ENCODE assay signal across 34 cellular contexts in the genomic region with DNA sequence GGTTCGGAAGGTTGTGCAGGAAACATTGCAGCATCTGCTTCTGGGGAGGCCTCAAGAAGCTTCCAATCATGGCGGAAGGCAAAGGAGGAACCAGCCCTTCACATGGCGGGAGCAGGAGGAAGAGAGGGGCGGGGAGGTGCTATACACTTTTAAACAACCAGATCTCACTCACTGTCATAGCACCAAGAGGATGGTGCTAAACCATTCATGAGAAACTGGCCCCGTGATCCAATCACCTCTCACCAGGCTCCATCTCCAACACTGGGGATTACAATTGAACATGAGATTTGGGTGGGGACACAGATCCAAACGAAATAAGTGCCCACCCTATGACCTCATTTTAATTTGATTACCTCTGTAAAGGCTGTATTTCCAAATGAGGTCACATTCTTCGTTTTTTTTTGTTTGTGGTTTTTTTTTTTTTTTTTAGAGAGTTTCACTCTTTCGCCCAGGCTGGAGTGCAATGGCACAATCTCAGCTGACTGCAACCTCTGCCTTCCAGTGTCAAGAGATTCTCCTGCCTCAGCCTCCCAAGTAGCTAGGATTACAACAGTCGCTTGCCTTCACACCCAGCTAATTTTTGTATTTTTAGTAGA. TPM values are rescaled to one million over a fixed set of nuclear protein-coding genes. Genes with fewer than 3 reads are reported as not detected.
DNase-seq lines count a peak whose midpoint lies in the region; ATAC-seq, FAIRE-seq and TF ChIP-seq lines count a peak whose summit lies in the region.
"Had no signal": no experiment of that assay in that cellular context is flagged by ENCODE, and none has a peak within 500 bp of the region (broad histone marks: within the 10 kb centered on the region; RNA-seq: fewer than 3 reads in every experiment).

No MANE protein-coding gene starts in this region.

- CTCF ChIA-PET in CD4-positive, alpha-beta T cell (lab: Charles Lee), result interaction anchor here (0.7 to 1.2 kb wide), 2 partner anchors 136 to 1313 kb away, joined by 4 to 5 read pairs; no protein-coding TSS in a partner anchor
- CTCF ChIA-PET in HEK293T (lab: Yijun Ruan, JAX), result no interaction called here

- H3K36me3 ChIP-seq in smooth muscle cell (ENCODE audit: low read depth) (no peaks in the 10 kb centered on the region), pancreas (no peaks in the 10 kb centered on the region)
- H3K36me3 ChIP-seq: BLaER1, left lung, neutrophil, spleen, thyroid gland had no signal

- POLR2A ChIA-PET in CD4-positive, alpha-beta T cell (lab: Charles Lee), result interaction anchor here (0.7 to 1.2 kb wide), 3 partner anchors 24 to 35 kb away, joined by 3 read pairs; no protein-coding TSS in a partner anchor
- POLR2A ChIA-PET in HEK293T (lab: Yijun Ruan, JAX), result no interaction called here

- H3K27ac ChIP-seq in CD4-positive, alpha-beta T cell (ENCODE audit: low read depth, low read length), result no peak overlapping the region
- H3K27ac ChIP-seq in smooth muscle cell (ENCODE audit: low read depth) (no peak overlapping the region), pancreas (no peak overlapping the region)
- H3K27ac ChIP-seq: BLaER1, coronary artery, GM23248, left lung, neutrophil, PC-9, thyroid gland had no signal

- no peak for TF ChIP-seq CTCF in CD4-positive, alpha-beta T cell (IDR thresholded peaks at IDR 0.05)
- no peak for TF ChIP-seq CTCF in natural killer cell (IDR thresholded peaks at IDR 0.05)
- TF ChIP-seq CTCF in smooth muscle cell (IDR thresholded peaks at IDR 0.05; ENCODE audit: borderline replicate concordance, insufficient read depth, poor library complexity, severe bottlenecking), result no peak
- no peak for TF ChIP-seq CTCF in pancreas (IDR thresholded peaks at IDR 0.05)

- H3K9me3 ChIP-seq in CD4-positive, alpha-beta T cell (ENCODE audit: control insufficient read depth, low read length), result no peaks in the 10 kb centered on the region
- H3K9me3 ChIP-seq in smooth muscle cell (replicated peaks; ENCODE audit: low read depth), result no peaks in the 10 kb centered on the region
- H3K9me3 ChIP-seq in pancreas, result no peaks in the 10 kb centered on the region
- H3K9me3 ChIP-seq: BLaER1, left lung, neutrophil, spleen, thyroid gland had no signal

- H3K4me3 ChIP-seq in smooth muscle cell (no peak overlapping the region), pancreas (no peak overlapping the region)
- H3K4me3 ChIP-seq: BLaER1, coronary artery, GM23248, left lung, PC-9, spleen, thyroid gland had no signal

- H3K4me1 ChIP-seq in smooth muscle cell (ENCODE audit: low read depth), result peaks cover 9% of the 10 kb centered on the region
- peaks cover 0 to 6% (median 0%) of the 10 kb centered on the region in 3 donors for H3K4me1 ChIP-seq in pancreas
- H3K4me1 ChIP-seq: left lung had no signal

- no peak for FAIRE-seq in pancreas (lab: Jason Lieb, UNC)

- DNase-seq in CD4-positive, alpha-beta T cell, result no peak
- DNase-seq in HEK293T (ENCODE audit: extremely low spot score), result no peak
- DNase-seq in natural killer cell, result peak; percentile 43
- no peak for DNase-seq in NCI-H146 (lab: John Stamatoyannopoulos, UW)
- no peak for DNase-seq in smooth muscle cell (lab: John Stamatoyannopoulos, UW; ENCODE audit: unreplicated experiment)
- no peak for DNase-seq in pancreas
- DNase-seq: activated CD4-positive, alpha-beta memory T cell treated with anti-CD3 and anti-CD28 coated beads for 36 hours; anterior cingulate cortex; Calu3; DND-41; erythroblast; GF-D8; GM23248; HFFc6; islet precursor cell; left lung; mesendoderm; NCI-H1105 treated with DMSO at 0.1 percent for 48 hours; NCI-H2029; NCI-H526; NK-92 treated with Interleukin-12 subunit alpha and Interleukin-12 subunit beta, amount 100 ng/mL, for 24 hours; PC-9; Right ventricle myocardium superior; spleen; thyroid gland had no signal

- peaks cover 10% of the 10 kb centered on the region for H3F3A ChIP-seq in smooth muscle cell (ENCODE audit: low read depth)

- H3K27ac Mint-ChIP-seq in CD4-positive, alpha-beta T cell, result no peak overlapping the region
- H3K27ac Mint-ChIP-seq in activated T-helper 17 cell treated with anti-CD3 and anti-CD28 coated beads, Interleukin-2, amount 50 U/mL, for 72 hours, result no peak overlapping the region
- peak overlapping the region; percentile 88 to 93 for H3K27ac Mint-ChIP-seq in natural killer cell
- H3K27ac Mint-ChIP-seq: activated CD4-positive, alpha-beta memory T cell treated with anti-CD3 and anti-CD28 coated beads for 36 hours; activated naive CD4-positive, alpha-beta T cell treated with anti-CD3 and anti-CD28 coated beads, Interleukin-2, amount 50 U/mL, for 72 hours; HFFc6; T-helper 1 cell treated with Interleukin-12 subunit alpha and Interleukin-12 subunit beta and Interleukin-4 antibody, amounts not matched to agents 30 μg/mL and 1 μg/mL, for 36 hours had no signal

- no peaks in the 10 kb centered on the region for H3K36me3 Mint-ChIP-seq in CD4-positive, alpha-beta T cell (ENCODE audit: low read depth)
- H3K36me3 Mint-ChIP-seq in activated T-helper 17 cell treated with anti-CD3 and anti-CD28 coated beads, Interleukin-2, amount 50 U/mL, for 72 hours (ENCODE audit: low read depth), result no peaks in the 10 kb centered on the region
- no peaks in the 10 kb centered on the region for H3K36me3 Mint-ChIP-seq in natural killer cell
- H3K36me3 Mint-ChIP-seq: activated CD4-positive, alpha-beta memory T cell treated with anti-CD3 and anti-CD28 coated beads for 36 hours; activated naive CD4-positive, alpha-beta T cell treated with anti-CD3 and anti-CD28 coated beads, Interleukin-2, amount 50 U/mL, for 72 hours had no signal

- H3K9me3 Mint-ChIP-seq in CD4-positive, alpha-beta T cell, result no peaks in the 10 kb centered on the region
- no peaks in the 10 kb centered on the region for H3K9me3 Mint-ChIP-seq in activated T-helper 17 cell treated with anti-CD3 and anti-CD28 coated beads, Interleukin-2, amount 50 U/mL, for 72 hours
- H3K9me3 Mint-ChIP-seq in natural killer cell, result no peaks in the 10 kb centered on the region
- H3K9me3 Mint-ChIP-seq: activated CD4-positive, alpha-beta memory T cell treated with anti-CD3 and anti-CD28 coated beads for 36 hours; activated naive CD4-positive, alpha-beta T cell treated with anti-CD3 and anti-CD28 coated beads, Interleukin-2, amount 50 U/mL, for 72 hours; HFFc6; T-helper 1 cell treated with Interleukin-12 subunit alpha and Interleukin-12 subunit beta and Interleukin-4 antibody, amounts not matched to agents 30 μg/mL and 1 μg/mL, for 36 hours had no signal

- H4K20me1 ChIP-seq in smooth muscle cell (ENCODE audit: low read depth), result no peaks in the 10 kb centered on the region
- H4K20me1 ChIP-seq: BLaER1 had no signal

- peak; percentile 48 for ATAC-seq in CD4-positive, alpha-beta T cell (ENCODE audit: poor library complexity)
- ATAC-seq in activated T-helper 17 cell treated with anti-CD3 and anti-CD28 coated beads, Interleukin-2, amount 50 U/mL, for 72 hours (replicated peaks), result peak; percentile 31
- ATAC-seq in natural killer cell (peak; percentile 94 to 96 (median 96)), pancreas (no peak)
- ATAC-seq: activated CD4-positive, CD25-positive, alpha-beta regulatory T cell treated with anti-CD3 and anti-CD28 coated beads, Interleukin-2, amount 50 U/mL, for 24 hours; activated naive CD4-positive, alpha-beta T cell treated with anti-CD3 and anti-CD28 coated beads, Interleukin-2, amount 50 U/mL, for 72 hours; left lung; right cardiac atrium; SK-N-SH treated with all-trans-retinoic acid at 6 μM for 48 hours had no signal

- no peak overlapping the region for H3K4me2 ChIP-seq in smooth muscle cell
- H3K4me2 ChIP-seq: BLaER1, PC-9 had no signal

- no peak overlapping the region for H3K9ac ChIP-seq in smooth muscle cell (ENCODE audit: low read depth)
- H3K9ac ChIP-seq: BLaER1, GM23248 had no signal

- intact Hi-C loops in CD4-positive, alpha-beta T cell (cut with DNase I, micrococcal nuclease), result no loop called here
- intact Hi-C loops in natural killer cell (cut with micrococcal nuclease) (no loop called here), pancreas (cut with DNase I) (no loop called here)

- H2AFZ ChIP-seq in smooth muscle cell (ENCODE audit: low read depth), result no peak overlapping the region
- H2AFZ ChIP-seq: GM23248, PC-9 had no signal

- H3K79me2 ChIP-seq in smooth muscle cell (ENCODE audit: low read depth), result no peaks in the 10 kb centered on the region

- WGBS in smooth muscle cell (ENCODE audit: low lambda C conversion rate), result 84% methylated on average over 9 of the region's 9 CpGs
- WGBS in pancreas, 2 donors, result 81 to 85% methylated on average over 9 of the region's 9 CpGs

- H3K27me3 ChIP-seq in CD4-positive, alpha-beta T cell (ENCODE audit: control insufficient read depth, insufficient read depth, low read length), result no peaks in the 10 kb centered on the region
- H3K27me3 ChIP-seq in smooth muscle cell (ENCODE audit: low read depth) (no peaks in the 10 kb centered on the region), pancreas (no peaks in the 10 kb centered on the region)
- H3K27me3 ChIP-seq: BLaER1, left lung, neutrophil, spleen, thyroid gland had no signal

- peaks cover 4% of the 10 kb centered on the region for H3K4me1 Mint-ChIP-seq in CD4-positive, alpha-beta T cell (ENCODE audit: low read depth)
- no peaks in the 10 kb centered on the region for H3K4me1 Mint-ChIP-seq in activated T-helper 17 cell treated with anti-CD3 and anti-CD28 coated beads, Interleukin-2, amount 50 U/mL, for 72 hours
- peaks cover 15 to 20% of the 10 kb centered on the region in 2 donors for H3K4me1 Mint-ChIP-seq in natural killer cell

- no peaks in the 10 kb centered on the region for H3K27me3 Mint-ChIP-seq in CD4-positive, alpha-beta T cell
- no peaks in the 10 kb centered on the region for H3K27me3 Mint-ChIP-seq in activated T-helper 17 cell treated with anti-CD3 and anti-CD28 coated beads, Interleukin-2, amount 50 U/mL, for 72 hours
- H3K27me3 Mint-ChIP-seq in natural killer cell (ENCODE audit: low read depth in 2 of 2), result no peaks in the 10 kb centered on the region
- H3K27me3 Mint-ChIP-seq: activated CD4-positive, alpha-beta memory T cell treated with anti-CD3 and anti-CD28 coated beads for 36 hours had no signal

- no peak overlapping the region for H3K4me3 Mint-ChIP-seq in CD4-positive, alpha-beta T cell
- H3K4me3 Mint-ChIP-seq in activated T-helper 17 cell treated with anti-CD3 and anti-CD28 coated beads, Interleukin-2, amount 50 U/mL, for 72 hours, result no peak overlapping the region
- peak overlapping the region; percentile 65 for H3K4me3 Mint-ChIP-seq in natural killer cell
- H3K4me3 Mint-ChIP-seq: activated CD4-positive, alpha-beta memory T cell treated with anti-CD3 and anti-CD28 coated beads for 36 hours; HFFc6; T-helper 1 cell treated with Interleukin-12 subunit alpha and Interleukin-12 subunit beta and Interleukin-4 antibody, amounts not matched to agents 30 μg/mL and 1 μg/mL, for 36 hours had no signal

RNA-seq across cellular contexts. Expression of a gene that starts 11.4 kb away (rescaled TPM):
- total RNA-seq in CD4-positive, alpha-beta T cell, result 10 to 100 TPM; 39.7 to 42.3 TPM
- total RNA-seq in activated T-helper 17 cell treated with anti-CD3 and anti-CD28 coated beads, Interleukin-2, amount 50 U/mL, for 72 hours, result 10 to 100 TPM; 24.0 to 31.3 TPM
- total RNA-seq in natural killer cell (10 to 100 TPM; 64.6 to 74.1 (median 70.8) TPM), smooth muscle cell (5.4 and 5.5 TPM in 2 replicates), pancreas (10 to 100 TPM in 1 of 6 donors, 1 to 10 TPM in 5; 3.9 to 11.3 (median 5.8) TPM)
- polyA plus RNA-seq in smooth muscle cell (23.4 and 24.0 TPM in 2 replicates), pancreas (1 to 10 TPM; 2.7 to 3.4 TPM)

RNA-seq across cellular contexts. Expression of a gene that starts 34.1 kb away (rescaled TPM):
- total RNA-seq in CD4-positive, alpha-beta T cell, result 10 to 100 TPM; 60.4 to 62.6 TPM
- 10 to 100 TPM; 64.2 to 76.4 TPM for total RNA-seq in activated T-helper 17 cell treated with anti-CD3 and anti-CD28 coated beads, Interleukin-2, amount 50 U/mL, for 72 hours
- total RNA-seq in natural killer cell, result 100 to 1,000 TPM in 1 of 3 donors, 10 to 100 TPM in 2; 97.3 to 106 (median 98.1) TPM
- 19.9 and 34.9 TPM in 2 replicates for total RNA-seq in smooth muscle cell
- polyA plus RNA-seq in smooth muscle cell, result 16.3 and 22.6 TPM in 2 replicates
- 10 to 100 TPM in 3 of 6 donors, 1 to 10 TPM in 3; 7.4 to 21.7 (median 9.8) TPM for total RNA-seq in pancreas
- polyA plus RNA-seq in pancreas, result 10 to 100 TPM; 10.6 to 11.6 TPM

RNA-seq across cellular contexts. Expression of a gene that starts 54.5 kb away (rescaled TPM):
- total RNA-seq in CD4-positive, alpha-beta T cell, result 10 to 100 TPM in 1 of 2 experiments, 1 to 10 TPM in 1; 9.8 to 11.9 TPM
- total RNA-seq in activated T-helper 17 cell treated with anti-CD3 and anti-CD28 coated beads, Interleukin-2, amount 50 U/mL, for 72 hours, result 1 to 10 TPM; 1.4 to 2.5 TPM
- total RNA-seq in natural killer cell (1 to 10 TPM; 3.0 to 7.6 (median 4.4) TPM), smooth muscle cell (0.13 and 0.18 TPM in 2 replicates), pancreas (under 1 TPM; 0.19 to 0.70 (median 0.46) TPM)
- polyA plus RNA-seq in smooth muscle cell (0.11 and 2.0 TPM in 2 replicates), pancreas (under 1 TPM; 0.49 to 0.99 TPM)
- total RNA-seq: GM23248 had no signal

Comparison
In these comparisons a context has a peak if more than half of its experiments do, and no peak if none do; other contexts are left out.
1. ATAC-seq: peak in CD4-positive, alpha-beta T cell (single experiment), activated T-helper 17 cell treated with anti-CD3 and anti-CD28 coated beads, Interleukin-2, amount 50 U/mL, for 72 hours (single experiment) and natural killer cell (3 of 3); none in pancreas (0 of 4).
2. H3K27ac Mint-ChIP-seq: peak in natural killer cell (2 of 2); none in CD4-positive, alpha-beta T cell (single experiment) and activated T-helper 17 cell treated with anti-CD3 and anti-CD28 coated beads, Interleukin-2, amount 50 U/mL, for 72 hours (single experiment).